Comparison of ENCODE assay signal across 18 cellular contexts in the genomic region with DNA sequence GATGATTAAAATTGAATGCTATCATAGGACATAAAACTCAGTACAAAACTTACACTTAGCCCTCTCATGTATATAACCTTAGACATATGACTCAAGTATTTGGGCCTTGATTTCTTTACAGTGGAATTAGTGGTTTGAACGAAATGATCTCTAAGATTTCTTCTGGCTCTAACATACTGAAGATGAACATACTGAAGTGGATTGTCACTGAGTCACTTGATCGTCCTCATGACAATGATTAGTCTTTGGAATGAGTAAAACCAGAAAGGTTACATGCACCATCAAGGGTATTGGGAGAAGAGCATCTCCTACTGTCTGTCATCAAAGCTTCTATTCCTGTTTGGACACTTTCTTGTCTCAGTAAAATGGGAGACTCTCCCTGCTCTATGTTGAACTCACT. TPM values are rescaled to one million over a fixed set of nuclear protein-coding genes. Genes with fewer than 3 reads are reported as not detected.
A peak's percentile ranks its signal among the peaks of the same experiment; 100 is the strongest.
DNase-seq lines count a peak whose midpoint lies in the region; FAIRE-seq and TF ChIP-seq lines count a peak whose summit lies in the region.
"Had no signal": no experiment of that assay in that cellular context is flagged by ENCODE, and none has a peak within 500 bp of the region (broad histone marks: within the 10 kb centered on the region; RNA-seq: fewer than 3 reads in every experiment).

No MANE protein-coding gene starts in this region.

- H2AK5ac ChIP-seq in mesenchymal stem cell (ENCODE audit: low read length, severe bottlenecking), result no peak overlapping the region

- H3K4ac ChIP-seq in mesenchymal stem cell (ENCODE audit: low read depth in 1 of 2, low read length in 2 of 2), result no peak overlapping the region

- DNase-seq in HCEC 1CT, result peak; percentile 50
- DNase-seq in astrocyte (ENCODE audit: low read depth), result no peak
- DNase-seq in mesenchymal stem cell, result peak; percentile 36
- no peak for DNase-seq in endothelial cell (ENCODE audit: low spot score)
- no peak for DNase-seq in stimulated activated CD4-positive, alpha-beta T cell treated with anti-CD3 and anti-CD28 coated beads, Interleukin-4, amount 100 ng/mL, for 24 hours
- DNase-seq in activated CD4-positive, alpha-beta T cell treated with anti-CD3 and anti-CD28 coated beads, Interleukin-2, amount 50 U/mL, for 4 hours, result no peak
- DNase-seq: CD8-positive, alpha-beta memory T cell; DMS79 treated with DMSO at 0.1 percent for 48 hours; GF-D8; H7; IMR-90; NCI-H1417 treated with DMSO at 0.1 percent for 48 hours; NCI-H187 treated with DMSO at 0.1 percent for 48 hours; NCI-H226; NCI-H524 had no signal

- no peak overlapping the region for H3K4me2 ChIP-seq in astrocyte (ENCODE audit: low read length)
- H3K4me2 ChIP-seq in mesenchymal stem cell (ENCODE audit: low read length, poor library complexity, severe bottlenecking), result no peak overlapping the region

- H3K79me1 ChIP-seq in mesenchymal stem cell (replicated peaks; ENCODE audit: low read length, poor library complexity, severe bottlenecking), result peaks cover 11% of the 10 kb centered on the region

- no peak overlapping the region for H2BK120ac ChIP-seq in mesenchymal stem cell (ENCODE audit: low read depth, low read length)

- H3K4me3 ChIP-seq in astrocyte (ENCODE audit: insufficient read depth, low read depth, low read length), result no peak overlapping the region
- no peak overlapping the region for H3K4me3 ChIP-seq in mesenchymal stem cell (ENCODE audit: insufficient read depth in 1 of 2, low read depth in 1 of 2, low read length in 2 of 2)
- H3K4me3 ChIP-seq: SJSA1 had no signal

- 60% methylated on average over 2 of the region's 2 CpGs for WGBS in mesenchymal stem cell

- H2BK15ac ChIP-seq in mesenchymal stem cell (ENCODE audit: low read depth, poor library complexity, severe bottlenecking), result no peak overlapping the region

- FAIRE-seq in astrocyte (lab: Jason Lieb, UNC), result peak; percentile 39

- no peaks in the 10 kb centered on the region for H3K36me3 Mint-ChIP-seq in astrocyte (ENCODE audit: low read depth, unreplicated experiment)
- no peaks in the 10 kb centered on the region for H3K36me3 Mint-ChIP-seq in endothelial cell (ENCODE audit: low read depth, unreplicated experiment)
- H3K36me3 Mint-ChIP-seq: CD8-positive, alpha-beta memory T cell had no signal

- H3K9ac ChIP-seq in astrocyte (ENCODE audit: low read length), result no peak overlapping the region
- H3K9ac ChIP-seq in mesenchymal stem cell (ENCODE audit: low read length), result no peak overlapping the region

- no peaks in the 10 kb centered on the region for H3K27me3 ChIP-seq in astrocyte (ENCODE audit: insufficient read depth, low read length)
- no peaks in the 10 kb centered on the region for H3K27me3 ChIP-seq in mesenchymal stem cell (ENCODE audit: control insufficient read depth in 1 of 2, insufficient read depth in 1 of 2, low read length in 2 of 2)
- H3K27me3 ChIP-seq: SJSA1 had no signal

- no peak overlapping the region for H4K8ac ChIP-seq in mesenchymal stem cell (ENCODE audit: low read length)

- H3K9me3 ChIP-seq in astrocyte (ENCODE audit: insufficient read depth, low read depth, low read length) (no peaks in the 10 kb centered on the region), mesenchymal stem cell (ENCODE audit: control insufficient read depth, low read length) (no peaks in the 10 kb centered on the region)
- H3K9me3 ChIP-seq: SJSA1 had no signal

- TF ChIP-seq CTCF in astrocyte (IDR thresholded peaks at IDR 0.05; ENCODE audit: insufficient read depth, low read depth, low read length) (no peak), endothelial cell (IDR thresholded peaks at IDR 0.05; ENCODE audit: unreplicated experiment) (no peak)

- no peak overlapping the region for H3K14ac ChIP-seq in mesenchymal stem cell (ENCODE audit: low read length in 2 of 2)

- H2AFZ ChIP-seq in astrocyte (ENCODE audit: low read depth, low read length) (no peak overlapping the region), mesenchymal stem cell (ENCODE audit: low read depth, low read length) (no peak overlapping the region)

- H3K36me3 ChIP-seq in astrocyte (ENCODE audit: insufficient read depth, low read length) (no peaks in the 10 kb centered on the region), mesenchymal stem cell (ENCODE audit: control insufficient read depth in 1 of 2, insufficient read depth in 2 of 2, low read depth in 1 of 2, low read length in 2 of 2) (no peaks in the 10 kb centered on the region)
- H3K36me3 ChIP-seq: SJSA1 had no signal

- no peak overlapping the region for H3K23ac ChIP-seq in mesenchymal stem cell (ENCODE audit: low read length in 2 of 2)

- H4K20me1 ChIP-seq in astrocyte (ENCODE audit: insufficient read depth, low read length), result no peaks in the 10 kb centered on the region

- no peak overlapping the region for H3K27ac ChIP-seq in astrocyte (ENCODE audit: low read depth, low read length)
- H3K27ac ChIP-seq in mesenchymal stem cell (ENCODE audit: low read length, poor library complexity, severe bottlenecking), result no peak overlapping the region
- peak overlapping the region; percentile 47 for H3K27ac ChIP-seq in temporal lobe (ENCODE audit: low read depth, low read length)
- H3K27ac ChIP-seq: HL-60, SJSA1 had no signal

- peaks cover 4% of the 10 kb centered on the region for H3K79me2 ChIP-seq in astrocyte (ENCODE audit: insufficient read depth, low read length)

- no peak overlapping the region for H4K91ac ChIP-seq in mesenchymal stem cell (ENCODE audit: low read length)

- H3K27me3 Mint-ChIP-seq in astrocyte (ENCODE audit: low read depth, unreplicated experiment) (no peaks in the 10 kb centered on the region), endothelial cell (ENCODE audit: unreplicated experiment) (no peaks in the 10 kb centered on the region)

- H3K4me1 ChIP-seq in astrocyte (ENCODE audit: insufficient read depth, low read length) (peaks cover 10% of the 10 kb centered on the region), mesenchymal stem cell (ENCODE audit: control insufficient read depth, insufficient read depth, low read depth, low read length) (peaks cover 3% of the 10 kb centered on the region)

- no peak overlapping the region for H2BK5ac ChIP-seq in mesenchymal stem cell (ENCODE audit: low read depth, low read length, poor library complexity, severe bottlenecking)

- H2BK12ac ChIP-seq in mesenchymal stem cell (ENCODE audit: low read length in 2 of 2), result no peak overlapping the region

- H3K4me3 Mint-ChIP-seq in astrocyte (ENCODE audit: unreplicated experiment), result no peak overlapping the region
- no peak overlapping the region for H3K4me3 Mint-ChIP-seq in endothelial cell (ENCODE audit: unreplicated experiment)
- H3K4me3 Mint-ChIP-seq: CD8-positive, alpha-beta memory T cell had no signal

- H3K9me3 Mint-ChIP-seq in astrocyte (ENCODE audit: unreplicated experiment), result no peaks in the 10 kb centered on the region
- H3K9me3 Mint-ChIP-seq in endothelial cell (ENCODE audit: unreplicated experiment), result no peaks in the 10 kb centered on the region

- H3K4me1 Mint-ChIP-seq in astrocyte (ENCODE audit: low read depth, unreplicated experiment) (peaks cover 7% of the 10 kb centered on the region), endothelial cell (ENCODE audit: unreplicated experiment) (no peaks in the 10 kb centered on the region)
- H3K4me1 Mint-ChIP-seq: CD8-positive, alpha-beta memory T cell had no signal

- H3K27ac Mint-ChIP-seq in astrocyte (ENCODE audit: unreplicated experiment), result no peak overlapping the region
- H3K27ac Mint-ChIP-seq in endothelial cell (ENCODE audit: unreplicated experiment), result no peak overlapping the region
- H3K27ac Mint-ChIP-seq: CD8-positive, alpha-beta memory T cell had no signal

- no peak overlapping the region for H3K18ac ChIP-seq in mesenchymal stem cell (ENCODE audit: low read depth in 1 of 2, low read length in 2 of 2)

RNA-seq across cellular contexts. Expression of gene FMN2, which starts 17.4 kb away (rescaled TPM):
- total RNA-seq in astrocyte (2.1 and 2.4 TPM in 2 replicates), temporal lobe (64.4 TPM), endothelial cell (ENCODE audit: unreplicated experiment) (2.6 TPM)
- polyA plus RNA-seq in mesenchymal stem cell (2013, experiment 1 of 2), result 5.4 TPM
- 6.1 TPM for polyA plus RNA-seq in mesenchymal stem cell (2013, experiment 2 of 2)
- total RNA-seq: CD8-positive, alpha-beta memory T cell had no signal
- polyA plus RNA-seq: CD8-positive, alpha-beta memory T cell had no signal

Comparison
In these comparisons a context has a peak if more than half of its experiments do, and no peak if none do; other contexts are left out.
1. DNase-seq: peak in HCEC 1CT (single experiment) and mesenchymal stem cell (single experiment); none in astrocyte (single experiment), endothelial cell (single experiment), stimulated activated CD4-positive, alpha-beta T cell treated with anti-CD3 and anti-CD28 coated beads, Interleukin-4, amount 100 ng/mL, for 24 hours (single experiment) and activated CD4-positive, alpha-beta T cell treated with anti-CD3 and anti-CD28 coated beads, Interleukin-2, amount 50 U/mL, for 4 hours (0 of 2).
2. RNA of gene FMN2, which starts 17.4 kb away (total RNA-seq): 64.4 TPM in temporal lobe (single experiment); 2.6 TPM in endothelial cell (single experiment) and 2.1 to 2.4 TPM in astrocyte; every median in the first group is over 10 times any median in the second.